1 cellular context compared by ENCODE assay signal in the genomic region with DNA sequence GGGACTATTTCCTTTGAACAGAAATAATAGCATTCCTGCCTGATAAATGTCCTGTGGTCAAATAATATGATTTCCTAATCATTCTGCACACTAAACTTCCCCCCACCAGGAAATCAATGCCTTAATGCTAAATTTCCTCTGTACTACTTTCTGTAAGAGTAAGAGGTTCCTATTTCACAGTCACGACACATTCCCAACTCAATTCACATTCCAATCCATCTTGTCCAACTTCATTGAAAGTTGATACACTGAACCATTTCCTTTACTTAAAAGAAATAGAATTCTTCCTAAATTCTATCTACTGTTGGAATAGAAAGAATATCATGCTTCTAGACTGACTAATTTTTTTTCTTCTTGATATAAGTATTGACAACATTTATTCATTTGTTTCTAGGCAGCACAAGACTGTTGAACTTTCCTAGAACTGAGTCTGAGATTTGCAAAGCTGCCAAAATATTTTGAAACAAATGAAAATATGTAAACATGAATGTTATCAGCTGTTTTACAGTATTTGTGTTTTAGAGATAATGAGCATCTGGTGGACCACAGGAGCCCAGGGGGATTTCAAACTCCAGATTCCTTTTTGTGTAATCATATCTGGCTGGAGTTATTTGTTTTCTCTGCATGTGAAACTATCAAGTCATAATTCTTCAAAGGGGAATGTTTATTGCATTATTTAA.
TF ChIP-seq lines count a peak whose summit lies in the region.

No MANE protein-coding gene starts in this region.

TF ChIP-seq in SK-N-SH, 30 proteins besides CTCF, POLR2A, EP300 and RAD21 (continued from another document):
- no peak for TF ChIP-seq ELF1 (IDR thresholded peaks at IDR 0.05)
- TF ChIP-seq NFIC (IDR thresholded peaks at IDR 0.05; ENCODE audit: borderline replicate concordance), result 0 out of 2 replicates have a peak, but pooled peaks have one; percentile 20
- TF ChIP-seq RCOR1 (IDR thresholded peaks at IDR 0.05; ENCODE audit: low read length), result peak; percentile 89
- peak; percentile 21; the same call in 1 of the 2 replicates for TF ChIP-seq MXI1 (IDR thresholded peaks at IDR 0.05; ENCODE audit: low read depth, low read length)
- 0 out of 2 replicates have a peak, but pooled peaks have one; percentile 6 for TF ChIP-seq JUND (IDR thresholded peaks at IDR 0.05)
